Comparison of ENCODE assay signal across 1 cellular context in genomic region chr16:1705688-1706385, GRCh38.
TF ChIP-seq lines count a peak whose summit lies in the region.

A gene with protein sequence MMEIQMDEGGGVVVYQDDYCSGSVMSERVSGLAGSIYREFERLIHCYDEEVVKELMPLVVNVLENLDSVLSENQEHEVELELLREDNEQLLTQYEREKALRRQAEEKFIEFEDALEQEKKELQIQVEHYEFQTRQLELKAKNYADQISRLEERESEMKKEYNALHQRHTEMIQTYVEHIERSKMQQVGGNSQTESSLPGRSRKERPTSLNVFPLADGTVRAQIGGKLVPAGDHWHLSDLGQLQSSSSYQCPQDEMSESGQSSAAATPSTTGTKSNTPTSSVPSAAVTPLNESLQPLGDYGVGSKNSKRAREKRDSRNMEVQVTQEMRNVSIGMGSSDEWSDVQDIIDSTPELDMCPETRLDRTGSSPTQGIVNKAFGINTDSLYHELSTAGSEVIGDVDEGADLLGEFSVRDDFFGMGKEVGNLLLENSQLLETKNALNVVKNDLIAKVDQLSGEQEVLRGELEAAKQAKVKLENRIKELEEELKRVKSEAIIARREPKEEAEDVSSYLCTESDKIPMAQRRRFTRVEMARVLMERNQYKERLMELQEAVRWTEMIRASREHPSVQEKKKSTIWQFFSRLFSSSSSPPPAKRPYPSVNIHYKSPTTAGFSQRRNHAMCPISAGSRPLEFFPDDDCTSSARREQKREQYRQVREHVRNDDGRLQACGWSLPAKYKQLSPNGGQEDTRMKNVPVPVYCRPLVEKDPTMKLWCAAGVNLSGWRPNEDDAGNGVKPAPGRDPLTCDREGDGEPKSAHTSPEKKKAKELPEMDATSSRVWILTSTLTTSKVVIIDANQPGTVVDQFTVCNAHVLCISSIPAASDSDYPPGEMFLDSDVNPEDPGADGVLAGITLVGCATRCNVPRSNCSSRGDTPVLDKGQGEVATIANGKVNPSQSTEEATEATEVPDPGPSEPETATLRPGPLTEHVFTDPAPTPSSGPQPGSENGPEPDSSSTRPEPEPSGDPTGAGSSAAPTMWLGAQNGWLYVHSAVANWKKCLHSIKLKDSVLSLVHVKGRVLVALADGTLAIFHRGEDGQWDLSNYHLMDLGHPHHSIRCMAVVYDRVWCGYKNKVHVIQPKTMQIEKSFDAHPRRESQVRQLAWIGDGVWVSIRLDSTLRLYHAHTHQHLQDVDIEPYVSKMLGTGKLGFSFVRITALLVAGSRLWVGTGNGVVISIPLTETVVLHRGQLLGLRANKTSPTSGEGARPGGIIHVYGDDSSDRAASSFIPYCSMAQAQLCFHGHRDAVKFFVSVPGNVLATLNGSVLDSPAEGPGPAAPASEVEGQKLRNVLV (N-terminal part only) (plus strand): TSS chr16:1706195. CDS start chr16:1706340, 145 bp downstream.

TF ChIP-seq in K562, 482 proteins besides CTCF, POLR2A, EP300 and RAD21 (continued from another document and continues in another):
- TF ChIP-seq, protein P1, sequence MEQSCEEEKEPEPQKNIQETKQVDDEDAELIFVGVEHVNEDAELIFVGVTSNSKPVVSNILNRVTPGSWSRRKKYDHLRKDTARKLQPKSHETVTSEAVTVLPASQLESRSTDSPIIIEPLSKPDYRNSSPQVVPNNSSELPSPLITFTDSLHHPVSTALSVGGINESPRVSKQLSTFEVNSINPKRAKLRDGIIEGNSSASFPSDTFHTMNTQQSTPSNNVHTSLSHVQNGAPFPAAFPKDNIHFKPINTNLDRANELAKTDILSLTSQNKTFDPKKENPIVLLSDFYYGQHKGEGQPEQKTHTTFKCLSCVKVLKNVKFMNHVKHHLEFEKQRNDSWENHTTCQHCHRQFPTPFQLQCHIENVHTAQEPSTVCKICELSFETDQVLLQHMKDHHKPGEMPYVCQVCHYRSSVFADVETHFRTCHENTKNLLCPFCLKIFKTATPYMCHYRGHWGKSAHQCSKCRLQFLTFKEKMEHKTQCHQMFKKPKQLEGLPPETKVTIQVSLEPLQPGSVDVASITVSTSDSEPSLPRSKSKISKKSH (CRISPR knock-in tag; IDR thresholded peaks at IDR 0.05): no peak
- TF ChIP-seq NKRF (IDR thresholded peaks at IDR 0.05; ENCODE audit: borderline replicate concordance): peak; percentile 92
- TF ChIP-seq ZNF75A (CRISPR knock-in tag; IDR thresholded peaks at IDR 0.05): no peak
- TF ChIP-seq CHD7 (IDR thresholded peaks at IDR 0.05; ENCODE audit: low read depth, low read length): no peak
- TF ChIP-seq MAZ (CRISPR knock-in tag; conservative IDR thresholded peaks at IDR 0.05 in 1 of 2, IDR thresholded peaks at IDR 0.05 in 1 of 2): peak; percentile 56 to 92
- peak; percentile 31; the same call in 1 of the 2 replicates for TF ChIP-seq ZEB2 (IDR thresholded peaks at IDR 0.05)
- TF ChIP-seq TEAD1 (CRISPR knock-in tag; IDR thresholded peaks at IDR 0.05): peak in 1 of 2 experiments; percentile 77; a peak in 2 of 4 replicates
- TF ChIP-seq ZNF57 (CRISPR knock-in tag; IDR thresholded peaks at IDR 0.05): no peak
- peak; percentile 61 for TF ChIP-seq SMARCA4 (IDR thresholded peaks at IDR 0.05)
- no peak for TF ChIP-seq ZNF764 (CRISPR knock-in tag; IDR thresholded peaks at IDR 0.05; ENCODE audit: low read depth)
- TF ChIP-seq ZKSCAN8 (CRISPR knock-in tag; IDR thresholded peaks at IDR 0.05): no peak
- peak; percentile 58 for TF ChIP-seq TAF1 (IDR thresholded peaks at IDR 0.05; ENCODE audit: control insufficient read depth, extremely low read depth, insufficient read depth, low read length, severe bottlenecking)
- no peak for TF ChIP-seq ZNF408 (CRISPR knock-in tag; IDR thresholded peaks at IDR 0.05; ENCODE audit: low read depth)
- peak; percentile 82 for TF ChIP-seq PML (IDR thresholded peaks at IDR 0.05; ENCODE audit: low read length)
- peak; percentile 49; the same call in 1 of the 2 replicates for TF ChIP-seq ZBTB17 (CRISPR knock-in tag; IDR thresholded peaks at IDR 0.05)
- TF ChIP-seq ZNF324 (CRISPR knock-in tag; IDR thresholded peaks at IDR 0.05): no peak
- no peak for TF ChIP-seq ZKSCAN1 (IDR thresholded peaks at IDR 0.05; ENCODE audit: low read depth, low read length)
- TF ChIP-seq, protein P2, sequence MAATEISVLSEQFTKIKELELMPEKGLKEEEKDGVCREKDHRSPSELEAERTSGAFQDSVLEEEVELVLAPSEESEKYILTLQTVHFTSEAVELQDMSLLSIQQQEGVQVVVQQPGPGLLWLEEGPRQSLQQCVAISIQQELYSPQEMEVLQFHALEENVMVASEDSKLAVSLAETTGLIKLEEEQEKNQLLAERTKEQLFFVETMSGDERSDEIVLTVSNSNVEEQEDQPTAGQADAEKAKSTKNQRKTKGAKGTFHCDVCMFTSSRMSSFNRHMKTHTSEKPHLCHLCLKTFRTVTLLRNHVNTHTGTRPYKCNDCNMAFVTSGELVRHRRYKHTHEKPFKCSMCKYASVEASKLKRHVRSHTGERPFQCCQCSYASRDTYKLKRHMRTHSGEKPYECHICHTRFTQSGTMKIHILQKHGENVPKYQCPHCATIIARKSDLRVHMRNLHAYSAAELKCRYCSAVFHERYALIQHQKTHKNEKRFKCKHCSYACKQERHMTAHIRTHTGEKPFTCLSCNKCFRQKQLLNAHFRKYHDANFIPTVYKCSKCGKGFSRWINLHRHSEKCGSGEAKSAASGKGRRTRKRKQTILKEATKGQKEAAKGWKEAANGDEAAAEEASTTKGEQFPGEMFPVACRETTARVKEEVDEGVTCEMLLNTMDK (IDR thresholded peaks at IDR 0.05; ENCODE audit: borderline replicate concordance, insufficient read depth, low read depth, low read length, poor library complexity, severe bottlenecking): peak; percentile 100
- no peak for TF ChIP-seq ZNF507 (tag; conservative IDR thresholded peaks at IDR 0.05)
- TF ChIP-seq HDAC6 (IDR thresholded peaks at IDR 0.05; ENCODE audit: low read depth, low read length): no peak
- TF ChIP-seq, protein P3, sequence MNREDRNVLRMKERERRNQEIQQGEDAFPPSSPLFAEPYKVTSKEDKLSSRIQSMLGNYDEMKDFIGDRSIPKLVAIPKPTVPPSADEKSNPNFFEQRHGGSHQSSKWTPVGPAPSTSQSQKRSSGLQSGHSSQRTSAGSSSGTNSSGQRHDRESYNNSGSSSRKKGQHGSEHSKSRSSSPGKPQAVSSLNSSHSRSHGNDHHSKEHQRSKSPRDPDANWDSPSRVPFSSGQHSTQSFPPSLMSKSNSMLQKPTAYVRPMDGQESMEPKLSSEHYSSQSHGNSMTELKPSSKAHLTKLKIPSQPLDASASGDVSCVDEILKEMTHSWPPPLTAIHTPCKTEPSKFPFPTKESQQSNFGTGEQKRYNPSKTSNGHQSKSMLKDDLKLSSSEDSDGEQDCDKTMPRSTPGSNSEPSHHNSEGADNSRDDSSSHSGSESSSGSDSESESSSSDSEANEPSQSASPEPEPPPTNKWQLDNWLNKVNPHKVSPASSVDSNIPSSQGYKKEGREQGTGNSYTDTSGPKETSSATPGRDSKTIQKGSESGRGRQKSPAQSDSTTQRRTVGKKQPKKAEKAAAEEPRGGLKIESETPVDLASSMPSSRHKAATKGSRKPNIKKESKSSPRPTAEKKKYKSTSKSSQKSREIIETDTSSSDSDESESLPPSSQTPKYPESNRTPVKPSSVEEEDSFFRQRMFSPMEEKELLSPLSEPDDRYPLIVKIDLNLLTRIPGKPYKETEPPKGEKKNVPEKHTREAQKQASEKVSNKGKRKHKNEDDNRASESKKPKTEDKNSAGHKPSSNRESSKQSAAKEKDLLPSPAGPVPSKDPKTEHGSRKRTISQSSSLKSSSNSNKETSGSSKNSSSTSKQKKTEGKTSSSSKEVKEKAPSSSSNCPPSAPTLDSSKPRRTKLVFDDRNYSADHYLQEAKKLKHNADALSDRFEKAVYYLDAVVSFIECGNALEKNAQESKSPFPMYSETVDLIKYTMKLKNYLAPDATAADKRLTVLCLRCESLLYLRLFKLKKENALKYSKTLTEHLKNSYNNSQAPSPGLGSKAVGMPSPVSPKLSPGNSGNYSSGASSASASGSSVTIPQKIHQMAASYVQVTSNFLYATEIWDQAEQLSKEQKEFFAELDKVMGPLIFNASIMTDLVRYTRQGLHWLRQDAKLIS (CRISPR knock-in tag; IDR thresholded peaks at IDR 0.05): peak; percentile 33; the same call in 1 of the 2 replicates
- no peak; the same call in 1 of the 2 replicates for TF ChIP-seq ZSCAN29 (IDR thresholded peaks at IDR 0.05)
- TF ChIP-seq ZNF277 (CRISPR knock-in tag; IDR thresholded peaks at IDR 0.05; ENCODE audit: borderline replicate concordance): no peak
- peak; percentile 87 for TF ChIP-seq SIN3B (IDR thresholded peaks at IDR 0.05; ENCODE audit: low read depth)
